Comparison of ENCODE assay signal across 8 cellular contexts in genomic region chr2:26068602-26069298, GRCh38. TPM values are rescaled to one million over a fixed set of nuclear protein-coding genes. Genes with fewer than 3 reads are reported as not detected.
DNase-seq lines count a peak whose midpoint lies in the region; ATAC-seq and TF ChIP-seq lines count a peak whose summit lies in the region.

No MANE protein-coding gene starts in this region.

- H3K36me3 Mint-ChIP-seq in chondrocyte (ENCODE audit: low read depth) (peaks cover 2% of the 10 kb centered on the region), mesothelial cell of epicardium (peaks cover 6% of the 10 kb centered on the region)

- ATAC-seq in GM19395 (IDR thresholded peaks at IDR 0.05; ENCODE audit: unreplicated experiment), result peak; percentile 84
- peak; percentile 92 for ATAC-seq in HG03439 (IDR thresholded peaks at IDR 0.05; ENCODE audit: unreplicated experiment)

- peaks cover 37% of the 10 kb centered on the region for H3K4me1 Mint-ChIP-seq in chondrocyte (ENCODE audit: low read depth)
- H3K4me1 Mint-ChIP-seq in mesothelial cell of epicardium, result peaks cover 10% of the 10 kb centered on the region

- DNase-seq in D341Med (ENCODE audit: low spot score) (peak; percentile 35), SKM-1 (lab: John Stamatoyannopoulos, UW; ENCODE audit: unreplicated experiment) (peak; percentile 21), chondrocyte (ENCODE audit: low spot score) (no peak), non-pigmented ciliary epithelial cell (ENCODE audit: low read depth) (peak; percentile 74), mesothelial cell of epicardium (ENCODE audit: low spot score in 2 of 2, unreplicated experiment in 2 of 2) (no peak), NCI-H526 treated with DMSO at 0.1 percent for 48 hours (lab: John Stamatoyannopoulos, UW) (no peak)

- no peak overlapping the region for H3K4me3 Mint-ChIP-seq in chondrocyte (ENCODE audit: unreplicated experiment)
- no peak overlapping the region for H3K4me3 Mint-ChIP-seq in mesothelial cell of epicardium

- peak overlapping the region; percentile 69 for H3K27ac Mint-ChIP-seq in chondrocyte (ENCODE audit: unreplicated experiment)
- no peak overlapping the region for H3K27ac Mint-ChIP-seq in mesothelial cell of epicardium

- H3K27me3 Mint-ChIP-seq in chondrocyte (ENCODE audit: low read depth) (no peaks in the 10 kb centered on the region), mesothelial cell of epicardium (ENCODE audit: low read depth) (no peaks in the 10 kb centered on the region)

- no peaks in the 10 kb centered on the region for H3K9me3 Mint-ChIP-seq in chondrocyte (ENCODE audit: low read depth)
- H3K9me3 Mint-ChIP-seq in mesothelial cell of epicardium, result no peaks in the 10 kb centered on the region

- no peak for TF ChIP-seq CTCF in chondrocyte (IDR thresholded peaks at IDR 0.05)
- TF ChIP-seq CTCF in mesothelial cell of epicardium (IDR thresholded peaks at IDR 0.05; ENCODE audit: unreplicated experiment), result no peak

RNA-seq across cellular contexts. Expression of gene RAB10, which starts 34.9 kb away (rescaled TPM):
- total RNA-seq in chondrocyte (148 to 162 TPM (median 153 TPM) in 3 replicates), mesothelial cell of epicardium (86.5 to 90.6 TPM (median 90.2 TPM) in 3 replicates)

Comparison
In these comparisons a context has a peak if more than half of its experiments do, and no peak if none do; other contexts are left out.
1. DNase-seq: peak in D341Med (single experiment), SKM-1 (single experiment) and non-pigmented ciliary epithelial cell (single experiment); none in chondrocyte (single experiment), mesothelial cell of epicardium (0 of 2) and NCI-H526 treated with DMSO at 0.1 percent for 48 hours (single experiment).